13 cellular contexts compared by ENCODE assay signal in the genomic region with DNA sequence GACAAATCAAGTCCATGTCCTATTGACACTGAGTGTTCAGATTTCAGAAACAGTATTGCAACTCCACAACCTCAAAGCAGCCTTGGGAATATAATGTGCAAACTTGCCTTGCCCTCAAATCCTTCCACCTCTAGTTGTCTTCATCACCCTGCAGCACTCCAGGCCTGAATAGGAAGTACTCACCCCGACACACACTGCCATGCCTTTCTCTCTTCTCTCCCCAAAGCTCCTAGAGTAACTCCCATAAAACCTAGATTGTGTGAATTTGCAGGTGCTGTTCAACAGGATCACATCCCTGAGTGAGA. TPM values are rescaled to one million over a fixed set of nuclear protein-coding genes. Genes with fewer than 3 reads are reported as not detected.
DNase-seq lines count a peak whose midpoint lies in the region; ATAC-seq, FAIRE-seq and TF ChIP-seq lines count a peak whose summit lies in the region.
"Had no signal": no experiment of that assay in that cellular context is flagged by ENCODE, and none has a peak within 500 bp of the region (broad histone marks: within the 10 kb centered on the region; RNA-seq: fewer than 3 reads in every experiment).

No MANE protein-coding gene starts in this region.

- H3K23ac ChIP-seq in H1 (ENCODE audit: insufficient read length), result no peak overlapping the region

- H4K20me1 ChIP-seq in H1 (replicated peaks in 1 of 2; ENCODE audit: control insufficient read depth in 1 of 2, insufficient read depth in 2 of 2, low read length in 2 of 2), result no peaks in the 10 kb centered on the region

- TF ChIP-seq CTCF in heart right ventricle (IDR thresholded peaks at IDR 0.05), result no peak
- no peak for TF ChIP-seq CTCF in H1 (IDR thresholded peaks at IDR 0.05; ENCODE audit: control extremely low read depth in 1 of 3, insufficient read depth in 1 of 3, low read depth in 1 of 3, low read length in 3 of 3)
- no peak for TF ChIP-seq CTCF in upper lobe of left lung (IDR thresholded peaks at IDR 0.05)

- H2BK15ac ChIP-seq in H1 (ENCODE audit: low read length), result 0 out of 2 replicates have a peak overlapping the region, but pooled peaks have one; percentile 83

- no peaks in the 10 kb centered on the region for H3K79me1 ChIP-seq in H1 (ENCODE audit: low read depth, low read length)

- no peaks in the 10 kb centered on the region for H3K79me2 ChIP-seq in H1 (ENCODE audit: control insufficient read depth in 1 of 2, insufficient read depth in 2 of 2, low read length in 2 of 2)

- H3K4me3 Mint-ChIP-seq in naive thymus-derived CD4-positive, alpha-beta T cell, result no peak overlapping the region
- H3K4me3 Mint-ChIP-seq: activated naive CD8-positive, alpha-beta T cell treated with anti-CD3 and anti-CD28 coated beads for 36 hours; immature natural killer cell; naive thymus-derived CD8-positive, alpha-beta T cell had no signal

- H3K9me3 Mint-ChIP-seq in naive thymus-derived CD4-positive, alpha-beta T cell, result no peaks in the 10 kb centered on the region
- H3K9me3 Mint-ChIP-seq: activated naive CD8-positive, alpha-beta T cell treated with anti-CD3 and anti-CD28 coated beads for 36 hours; immature natural killer cell; naive thymus-derived CD8-positive, alpha-beta T cell had no signal

- H3K4me1 ChIP-seq in heart right ventricle, result peaks cover 7 to 90% (median 61%) of the 10 kb centered on the region in 9 donors
- H3K4me1 ChIP-seq in H1 (replicated peaks in 1 of 4; ENCODE audit: control insufficient read depth in 3 of 4, insufficient read depth in 4 of 4, low read length in 3 of 4), result peaks cover 6 to 17% (median 11%) of the 10 kb centered on the region in 4 experiments
- no peaks in the 10 kb centered on the region for H3K4me1 ChIP-seq in naive thymus-derived CD4-positive, alpha-beta T cell (ENCODE audit: control insufficient read depth in 2 of 2, insufficient read depth in 2 of 2, low read length in 2 of 2)
- peaks cover 8 to 46% (median 36%) of the 10 kb centered on the region in 4 donors for H3K4me1 ChIP-seq in upper lobe of left lung

- no peak overlapping the region for H3K56ac ChIP-seq in H1 (replicated peaks; ENCODE audit: insufficient read length, low read depth, low read length)

- peaks cover 0 to 16% (median 0%) of the 10 kb centered on the region in 9 donors for H3K36me3 ChIP-seq in heart right ventricle
- no peaks in the 10 kb centered on the region for H3K36me3 ChIP-seq in H1 (ENCODE audit: control insufficient read depth in 2 of 4, insufficient read depth in 4 of 4, low read length in 3 of 4)
- H3K36me3 ChIP-seq in naive thymus-derived CD4-positive, alpha-beta T cell (ENCODE audit: control insufficient read depth in 2 of 3, insufficient read depth in 3 of 3, low read length in 3 of 3), result no peaks in the 10 kb centered on the region
- peaks cover 0 to 16% (median 3%) of the 10 kb centered on the region in 4 donors for H3K36me3 ChIP-seq in upper lobe of left lung

- no peak overlapping the region for H3K4ac ChIP-seq in H1 (replicated peaks; ENCODE audit: insufficient read length, low read depth, low read length)

- no peak overlapping the region; the same call in 1 of the 2 replicates for H2BK20ac ChIP-seq in H1 (ENCODE audit: low read length)

- no peak overlapping the region for H3K27ac Mint-ChIP-seq in naive thymus-derived CD4-positive, alpha-beta T cell
- H3K27ac Mint-ChIP-seq: activated naive CD8-positive, alpha-beta T cell treated with anti-CD3 and anti-CD28 coated beads for 36 hours had no signal

- no peak overlapping the region for H4K5ac ChIP-seq in H1 (ENCODE audit: insufficient read length, low read depth, low read length)

- 0 out of 2 replicates have a peak overlapping the region, but pooled peaks have one; percentile 62 for H2BK12ac ChIP-seq in H1 (ENCODE audit: low read depth, low read length)

- H3K4me1 Mint-ChIP-seq in naive thymus-derived CD4-positive, alpha-beta T cell, result peaks cover 9 to 29% (median 17%) of the 10 kb centered on the region in 7 donors

- H2BK5ac ChIP-seq in H1 (ENCODE audit: low read depth, low read length), result no peak overlapping the region; the same call in 1 of the 2 replicates

- DNase-seq in heart right ventricle (no peak), Right ventricle myocardium inferior (ENCODE audit: missing footprints) (no peak), H1 (ENCODE audit: low read depth in 1 of 2, low spot score in 2 of 2) (no peak), upper lobe of left lung (peak in 1 of 2 donors; percentile 30), SHP77 treated with DMSO at 0.1 percent for 48 hours (lab: John Stamatoyannopoulos, UW) (no peak), HK-2 (ENCODE audit: unreplicated experiment) (no peak), DMS153 (lab: John Stamatoyannopoulos, UW) (no peak)
- DNase-seq in naive thymus-derived CD4-positive, alpha-beta T cell, result no peak
- DNase-seq: activated naive CD8-positive, alpha-beta T cell treated with anti-CD3 and anti-CD28 coated beads for 36 hours; COR-L47; immature natural killer cell; MV-4-11; naive thymus-derived CD8-positive, alpha-beta T cell had no signal

- no peak for TF ChIP-seq RAD21 in H1 (IDR thresholded peaks at IDR 0.05 in 1 of 2, conservative IDR thresholded peaks at IDR 0.05 in 1 of 2; ENCODE audit: low read depth in 2 of 2, low read length in 2 of 2)

- no peak overlapping the region for H4K91ac ChIP-seq in H1 (replicated peaks; ENCODE audit: insufficient read length, low read length)

- ATAC-seq in heart right ventricle, result no peak
- ATAC-seq in Right ventricle myocardium inferior, result no peak
- ATAC-seq in naive thymus-derived CD4-positive, alpha-beta T cell, result peak; percentile 5
- no peak for ATAC-seq in upper lobe of left lung (ENCODE audit: low FRiP score in 2 of 2)
- ATAC-seq: naive thymus-derived CD8-positive, alpha-beta T cell had no signal

- FAIRE-seq in H1 (lab: Jason Lieb, UNC), result no peak

- intact Hi-C loops in heart right ventricle (cut with DNase I) (no loop called here), Right ventricle myocardium inferior (cut with DNase I) (loop anchor here (5.0 to 10.0 kb wide), 2 partner anchors 59 to 309 kb away; no protein-coding TSS in a partner anchor)
- intact Hi-C loops in naive thymus-derived CD4-positive, alpha-beta T cell (cut with micrococcal nuclease), result no loop called here

- peak overlapping the region in 7 of 10 donors; percentile 1 to 35 (median 23) for H3K4me3 ChIP-seq in heart right ventricle
- no peak overlapping the region for H3K4me3 ChIP-seq in H1 (ENCODE audit: extremely low read depth in 1 of 4, insufficient read depth in 2 of 4, low read depth in 3 of 4, low read length in 4 of 4)
- H3K4me3 ChIP-seq in naive thymus-derived CD4-positive, alpha-beta T cell (ENCODE audit: low read length), result no peak overlapping the region
- H3K4me3 ChIP-seq in upper lobe of left lung, result no peak overlapping the region

- 50 to 81% methylated on average over 1 of the region's 1 CpG for WGBS in heart right ventricle, 2 donors
- 92% methylated on average over 1 of the region's 1 CpG; no CpG with 5 or more reads in 1 of the 2 experiments for WGBS in H1 (ENCODE audit: extremely low coverage in 1 of 2, insufficient coverage in 1 of 2, insufficient read length in 1 of 2, insufficient replicate concordance in 2 of 2, low coverage in 1 of 2, low lambda C conversion rate in 2 of 2, missing lambda C conversion rate in 1 of 2), 2 experiments
- WGBS in upper lobe of left lung, 2 donors, result 58 to 63% methylated on average over 1 of the region's 1 CpG

- peaks cover 3 to 28% (median 8%) of the 10 kb centered on the region in 5 donors for H3K36me3 Mint-ChIP-seq in naive thymus-derived CD4-positive, alpha-beta T cell

- CTCF ChIA-PET in H1 (lab: Charles Lee; ENCODE audit: partially characterized antibody), result interaction anchor here (1.2 kb wide), 1 partner anchor 11 kb away, joined by 5 read pairs; no protein-coding TSS in a partner anchor
- CTCF ChIA-PET in naive thymus-derived CD4-positive, alpha-beta T cell (lab: Charles Lee), result no interaction called here

- no peaks in the 10 kb centered on the region for H3K27me3 Mint-ChIP-seq in naive thymus-derived CD4-positive, alpha-beta T cell
- H3K27me3 Mint-ChIP-seq: activated naive CD8-positive, alpha-beta T cell treated with anti-CD3 and anti-CD28 coated beads for 36 hours; naive thymus-derived CD8-positive, alpha-beta T cell had no signal

- H3K4me2 ChIP-seq in H1 (ENCODE audit: insufficient read depth in 1 of 2, low read depth in 2 of 2, low read length in 2 of 2), result no peak overlapping the region

- no peak overlapping the region for H3K9ac ChIP-seq in H1 (replicated peaks in 1 of 4; ENCODE audit: extremely low read depth in 1 of 4, low read depth in 3 of 4, low read length in 3 of 4)

- TF ChIP-seq POLR2A in H1 (IDR thresholded peaks at IDR 0.05; ENCODE audit: control extremely low read depth in 1 of 2, low read depth in 2 of 2, low read length in 2 of 2) (no peak), upper lobe of left lung (IDR thresholded peaks at IDR 0.05) (no peak)

- TF ChIP-seq EP300 in H1 (IDR thresholded peaks at IDR 0.05; ENCODE audit: borderline replicate concordance in 1 of 2, low read depth in 2 of 2, low read length in 2 of 2), result no peak
- TF ChIP-seq EP300 in upper lobe of left lung (IDR thresholded peaks at IDR 0.05), result no peak

- H2BK120ac ChIP-seq in H1 (replicated peaks; ENCODE audit: low read depth, low read length), result no peak overlapping the region

- H3K9me3 ChIP-seq in heart right ventricle (no peaks in the 10 kb centered on the region), H1 (ENCODE audit: insufficient read depth in 2 of 2, low read depth in 1 of 2, low read length in 1 of 2) (no peaks in the 10 kb centered on the region), upper lobe of left lung (no peaks in the 10 kb centered on the region)
- no peaks in the 10 kb centered on the region for H3K9me3 ChIP-seq in naive thymus-derived CD4-positive, alpha-beta T cell (ENCODE audit: control insufficient read depth in 2 of 3, low read length in 3 of 3)

- H3K27me3 ChIP-seq in heart right ventricle, result no peaks in the 10 kb centered on the region
- H3K27me3 ChIP-seq in H1 (replicated peaks in 1 of 4; ENCODE audit: control insufficient read depth in 3 of 4, extremely low read depth in 1 of 4, insufficient read depth in 3 of 4, low read length in 3 of 4), result peaks cover 0 to 6% (median 2%) of the 10 kb centered on the region in 4 experiments; a peak in 3 of 7 replicates
- no peaks in the 10 kb centered on the region for H3K27me3 ChIP-seq in naive thymus-derived CD4-positive, alpha-beta T cell (ENCODE audit: control insufficient read depth in 2 of 2, insufficient read depth in 2 of 2, low read length in 2 of 2)
- H3K27me3 ChIP-seq in upper lobe of left lung, result no peaks in the 10 kb centered on the region

- POLR2A ChIA-PET in H1 (lab: Charles Lee; ENCODE audit: partially characterized antibody), result no interaction called here
- POLR2A ChIA-PET in naive thymus-derived CD4-positive, alpha-beta T cell (lab: Charles Lee), result no interaction called here

- no peak overlapping the region for H3K14ac ChIP-seq in H1 (ENCODE audit: insufficient read length)

- H3K23me2 ChIP-seq in H1 (ENCODE audit: low read depth, low read length), result no peaks in the 10 kb centered on the region

- no peak overlapping the region for H4K8ac ChIP-seq in H1 (ENCODE audit: extremely low read depth, insufficient read depth, low read length)

- H2AK5ac ChIP-seq in H1 (ENCODE audit: low read depth, low read length), result no peak overlapping the region

- H3K18ac ChIP-seq in H1 (ENCODE audit: extremely low read depth, low read length), result peak overlapping the region; percentile 25; the same call in 1 of the 2 replicates

- peak overlapping the region; percentile 61 to 87 (median 76) for H3K27ac ChIP-seq in heart right ventricle
- no peak overlapping the region for H3K27ac ChIP-seq in H1 (ENCODE audit: low read depth, low read length)
- H3K27ac ChIP-seq in naive thymus-derived CD4-positive, alpha-beta T cell (ENCODE audit: low read depth, low read length), result no peak overlapping the region
- H3K27ac ChIP-seq in upper lobe of left lung, result peak overlapping the region; percentile 14 to 85 (median 65)

- H2AFZ ChIP-seq in H1 (ENCODE audit: low read length), result no peak overlapping the region

RNA-seq across cellular contexts. Expression of a gene that starts 19.6 kb away (rescaled TPM):
- 100 to 1,000 TPM; 181 to 526 (median 239) TPM for total RNA-seq in heart right ventricle
- 100 to 1,000 TPM; 127 to 264 TPM for polyA plus RNA-seq in heart right ventricle
- total RNA-seq in Right ventricle myocardium inferior, result 445 TPM
- 6.3 and 8.7 TPM in 2 replicates for total RNA-seq in H1 (2021; fragmentation: NEBNext Ultra II Directional; extraction: Animal tissue kit (Norgen Biotek cat#: 25700))
- 2.3 and 3.0 TPM in 2 replicates for polyA plus RNA-seq in H1 (2011; rRNA removed)
- 3.6 TPM for polyA plus RNA-seq in H1 (2011; cell fraction: cytosol; rRNA removed)
- polyA plus RNA-seq in H1 (2011; cell fraction: nucleus; rRNA removed), result 3.4 TPM
- polyA plus RNA-seq in H1 (2012, experiment 1 of 2), result 3.4 to 5.8 TPM (median 4.4 TPM) in 4 replicates
- 0.39 TPM for polyA plus RNA-seq in H1 (2012, experiment 2 of 2)
- 6.4 TPM for polyA plus RNA-seq in H1 (2013, experiment 1 of 2)
- polyA plus RNA-seq in H1 (2013, experiment 2 of 2), result 7.1 TPM
- 8.1 and 8.9 TPM in 2 replicates for polyA minus RNA-seq in H1 (2011; rRNA and poly(A)+ RNA removed)
- polyA minus RNA-seq in H1 (2011; cell fraction: cytosol; rRNA and poly(A)+ RNA removed), result 8.4 TPM
- 3.7 TPM for polyA minus RNA-seq in H1 (2011; cell fraction: nucleus; rRNA and poly(A)+ RNA removed)
- 10 to 100 TPM in 4 of 5 experiments, 1 to 10 TPM in 1; 9.5 to 80.1 (median 20.4) TPM for total RNA-seq in naive thymus-derived CD4-positive, alpha-beta T cell
- polyA plus RNA-seq in naive thymus-derived CD4-positive, alpha-beta T cell, result 1 to 10 TPM; 5.7 to 6.2 TPM
- 100 to 1,000 TPM; 208 to 306 (median 234) TPM for total RNA-seq in upper lobe of left lung

Comparison
In these comparisons a context has a peak if more than half of its experiments do, and no peak if none do; other contexts are left out.
1. H3K27ac ChIP-seq: peak in heart right ventricle (10 of 10) and upper lobe of left lung (4 of 4); none in H1 (single experiment) and naive thymus-derived CD4-positive, alpha-beta T cell (single experiment).
2. H3K4me3 ChIP-seq: peak in heart right ventricle (7 of 10); none in H1 (0 of 4), naive thymus-derived CD4-positive, alpha-beta T cell (single experiment) and upper lobe of left lung (0 of 4).